ENCODE assay signal across 18 cellular contexts in genomic region chr13:35723061-35723461, GRCh38.
A peak's percentile ranks its signal among the peaks of the same experiment; 100 is the strongest.
DNase-seq lines count a peak whose midpoint lies in the region; ATAC-seq and TF ChIP-seq lines count a peak whose summit lies in the region.
"Had no signal": no experiment of that assay in that cellular context is flagged by ENCODE, and none has a peak within 500 bp of the region (broad histone marks: within the 10 kb centered on the region; RNA-seq: fewer than 3 reads in every experiment).

No MANE protein-coding gene starts in this region.

- H3K9me3 ChIP-seq in IMR-90 (ENCODE audit: control insufficient read depth, insufficient read depth, low read length) (no peaks in the 10 kb centered on the region), endodermal cell (ENCODE audit: control insufficient read depth, low read length) (no peaks in the 10 kb centered on the region), hepatocyte (ENCODE audit: low read depth) (no peaks in the 10 kb centered on the region), suprapubic skin (no peaks in the 10 kb centered on the region)
- H3K9me3 ChIP-seq: BLaER1, Peyer's patch had no signal

- H2BK5ac ChIP-seq in IMR-90 (ENCODE audit: low read depth, low read length, poor library complexity, severe bottlenecking) = no peak overlapping the region

- H3K9ac ChIP-seq in IMR-90 (ENCODE audit: low read depth, low read length) (no peak overlapping the region), endodermal cell (ENCODE audit: extremely low read depth, low read length, poor library complexity, severe bottlenecking) (no peak overlapping the region)
- H3K9ac ChIP-seq: BLaER1 had no signal

- no peak overlapping the region for H2BK15ac ChIP-seq in IMR-90 (ENCODE audit: low read depth, low read length)

- intact Hi-C loops in IMR-90 (cut with micrococcal nuclease) = loop anchor here (5.0 to 10.0 kb wide), 2 partner anchors 248 to 516 kb away; partner anchors contain the start of gene MAB21L1

- dilution Hi-C loops in IMR-90 (cut with HindIII; ENCODE audit: low sequenced_read_pairs, unreplicated experiment) = no loop called here

- TF ChIP-seq CTCF in IMR-90 (conservative IDR thresholded peaks at IDR 0.05; ENCODE audit: low read depth, low read length) = no peak
- TF ChIP-seq CTCF in endodermal cell (conservative IDR thresholded peaks at IDR 0.05) = no peak
- no peak for TF ChIP-seq CTCF in hepatocyte (IDR thresholded peaks at IDR 0.05; ENCODE audit: poor library complexity)
- TF ChIP-seq CTCF in suprapubic skin (IDR thresholded peaks at IDR 0.05) = no peak

- no peak overlapping the region for H2BK120ac ChIP-seq in IMR-90 (ENCODE audit: low read depth, low read length)

- no CpG with 5 or more reads among the region's 5 CpGs for WGBS in IMR-90 (ENCODE audit: extremely low coverage in 2 of 2, insufficient read length in 1 of 2), 2 experiments
- 89 to 91% methylated on average over 5 of the region's 5 CpGs for WGBS in endodermal cell (ENCODE audit: insufficient coverage in 1 of 2, insufficient read length in 1 of 2), 2 experiments
- WGBS in hepatocyte (ENCODE audit: low lambda C conversion rate, missing lambda C conversion rate) = 59% methylated on average over 5 of the region's 5 CpGs
- WGBS in suprapubic skin = 24% methylated on average over 5 of the region's 5 CpGs

- no peak overlapping the region for H2AK5ac ChIP-seq in IMR-90 (ENCODE audit: low read depth, low read length)

- peaks cover 4% of the 10 kb centered on the region for H3K4me1 Mint-ChIP-seq in endodermal cell

- H3K27ac Mint-ChIP-seq in endodermal cell = no peak overlapping the region
- H3K27ac Mint-ChIP-seq: activated CD8-positive, alpha-beta T cell treated with anti-CD3 and anti-CD28 coated beads for 36 hours; activated T-cell treated with anti-CD3 and anti-CD28 coated beads, Interleukin-2, amount 50 U/mL, for 72 hours; naive thymus-derived CD8-positive, alpha-beta T cell had no signal

- H3K27me3 ChIP-seq in IMR-90 (ENCODE audit: control insufficient read depth, insufficient read depth, low read length) (no peaks in the 10 kb centered on the region), endodermal cell (ENCODE audit: control insufficient read depth, insufficient read depth, low read length, poor library complexity, severe bottlenecking) (no peaks in the 10 kb centered on the region), hepatocyte (no peaks in the 10 kb centered on the region), suprapubic skin (no peaks in the 10 kb centered on the region)
- H3K27me3 ChIP-seq: BLaER1, Peyer's patch had no signal

- H3K18ac ChIP-seq in IMR-90 (ENCODE audit: low read depth, low read length) = no peak overlapping the region

- no peak overlapping the region for H3K4ac ChIP-seq in IMR-90 (ENCODE audit: low read depth, low read length)

- in situ Hi-C loops in IMR-90 (cut with MboI; ENCODE audit: low sequenced_read_pairs) = loop anchor here (10.0 kb wide), 1 partner anchor 232 kb away; no protein-coding TSS in a partner anchor

- no peaks in the 10 kb centered on the region for H3K79me1 ChIP-seq in IMR-90 (ENCODE audit: low read depth in 1 of 2, low read length in 2 of 2)

- H3K9me3 Mint-ChIP-seq in endodermal cell = no peaks in the 10 kb centered on the region
- H3K9me3 Mint-ChIP-seq: activated CD8-positive, alpha-beta T cell treated with anti-CD3 and anti-CD28 coated beads for 36 hours; activated T-cell treated with anti-CD3 and anti-CD28 coated beads, Interleukin-2, amount 50 U/mL, for 72 hours; naive thymus-derived CD8-positive, alpha-beta T cell had no signal

- peak overlapping the region; percentile 29; the same call in 1 of the 2 replicates for H3K4me2 ChIP-seq in IMR-90 (ENCODE audit: low read depth, low read length)
- peak overlapping the region; percentile 4 for H3K4me2 ChIP-seq in hepatocyte
- H3K4me2 ChIP-seq: BLaER1 had no signal

- no peak overlapping the region for H3K23ac ChIP-seq in IMR-90 (ENCODE audit: low read depth, low read length)

- no peaks in the 10 kb centered on the region for H3K36me3 Mint-ChIP-seq in endodermal cell (ENCODE audit: low read depth)
- H3K36me3 Mint-ChIP-seq: naive thymus-derived CD8-positive, alpha-beta T cell had no signal

- no peak overlapping the region for H4K91ac ChIP-seq in IMR-90 (ENCODE audit: insufficient read depth, low read depth, low read length)

- DNase-seq in IMR-90 (peak; percentile 33), endodermal cell (peak; percentile 5), hepatocyte (ENCODE audit: low spot score) (no peak), suprapubic skin (ENCODE audit: low spot score in 2 of 2) (no peak), DMS53 (lab: John Stamatoyannopoulos, UW) (no peak)
- DNase-seq: activated CD8-positive, alpha-beta T cell treated with anti-CD3 and anti-CD28 coated beads for 36 hours; activated T-cell treated with anti-CD3 and anti-CD28 coated beads, Interleukin-2, amount 50 U/mL, for 72 hours; DMS153; naive thymus-derived CD8-positive, alpha-beta T cell; NCI-H2029; NCI-H526 treated with DMSO at 0.1 percent for 48 hours; Peyer's patch; stimulated activated CD4-positive, alpha-beta T cell treated with anti-CD3 and anti-CD28 coated beads, Interleukin-1b, Interleukin-23, amount 100 ng/mL, for 48 hours had no signal

- H3K27me3 Mint-ChIP-seq in endodermal cell (ENCODE audit: insufficient read depth) = peaks cover 5% of the 10 kb centered on the region

- CTCF ChIA-PET in IMR-90 (lab: Yijun Ruan, JAX) = interaction anchor here (0.6 to 3.3 kb wide), 4 partner anchors 66 to 288 kb away, joined by 3 to 25 read pairs (median 8); no protein-coding TSS in a partner anchor

- H3K4me3 ChIP-seq in IMR-90 (ENCODE audit: insufficient read depth, low read depth, low read length) (no peak overlapping the region), endodermal cell (ENCODE audit: low read length) (no peak overlapping the region), hepatocyte (no peak overlapping the region), suprapubic skin (no peak overlapping the region)
- H3K4me3 ChIP-seq: BLaER1, Peyer's patch had no signal

- H3K9me1 ChIP-seq in IMR-90 (ENCODE audit: insufficient read depth, low read length) = no peaks in the 10 kb centered on the region; the same call in 1 of the 2 replicates

- H3K9me2 ChIP-seq in hepatocyte (replicated peaks; ENCODE audit: insufficient read depth) = no peaks in the 10 kb centered on the region

- no peak overlapping the region for H3K14ac ChIP-seq in IMR-90 (replicated peaks; ENCODE audit: low read depth, low read length)

- no peak overlapping the region; the same call in 1 of the 2 replicates for H4K5ac ChIP-seq in IMR-90 (ENCODE audit: low read depth, low read length)

- POLR2A ChIA-PET in IMR-90 (lab: Charles Lee; ENCODE audit: unreplicated experiment) = interaction anchor here (1.0 kb wide), 1 partner anchor 66 kb away, joined by 3 read pairs; no protein-coding TSS in a partner anchor

- H3K27ac ChIP-seq in IMR-90 (ENCODE audit: insufficient read depth, low read length) = peak overlapping the region; percentile 68; the same call in 1 of the 2 replicates
- no peak overlapping the region for H3K27ac ChIP-seq in endodermal cell (ENCODE audit: low read depth, low read length)
- peak overlapping the region; percentile 51 for H3K27ac ChIP-seq in hepatocyte
- H3K27ac ChIP-seq in suprapubic skin = peak overlapping the region; percentile 41
- H3K27ac ChIP-seq: BLaER1, epithelial cell of prostate had no signal

- H2AFZ ChIP-seq in IMR-90 (replicated peaks; ENCODE audit: low read length, poor library complexity) (no peak overlapping the region), hepatocyte (no peak overlapping the region)

- no peak overlapping the region for H3K56ac ChIP-seq in IMR-90 (ENCODE audit: extremely low read depth, insufficient read depth, low read length)

- no peak overlapping the region for H4K8ac ChIP-seq in IMR-90 (ENCODE audit: low read depth in 2 of 2, low read length in 2 of 2)

- BruUV-seq in IMR-90 (replicated peaks; lab: Mats Ljungman, UMichigan) = no TSS peak

- TF ChIP-seq EP300 in suprapubic skin (IDR thresholded peaks at IDR 0.05) = no peak

- peak; percentile 38 for ATAC-seq in IMR-90 (ENCODE audit: low read depth)
- ATAC-seq in HG02973 (IDR thresholded peaks at IDR 0.05; ENCODE audit: unreplicated experiment) = no peak
- no peak for ATAC-seq in GM19467 (IDR thresholded peaks at IDR 0.05; ENCODE audit: unreplicated experiment)
- no peak for ATAC-seq in GM19452 (IDR thresholded peaks at IDR 0.05; ENCODE audit: unreplicated experiment)
- ATAC-seq: activated CD8-positive, alpha-beta T cell treated with anti-CD3 and anti-CD28 coated beads for 36 hours; activated T-cell treated with anti-CD3 and anti-CD28 coated beads, Interleukin-2, amount 50 U/mL, for 72 hours; naive thymus-derived CD8-positive, alpha-beta T cell had no signal

- TF ChIP-seq RAD21 in IMR-90 (IDR thresholded peaks at IDR 0.05; ENCODE audit: low read length) = no peak

- no peak overlapping the region for H2AK9ac ChIP-seq in IMR-90 (replicated peaks; ENCODE audit: low read depth, low read length, poor library complexity)

- H2BK20ac ChIP-seq in IMR-90 (ENCODE audit: low read depth, low read length) = no peak overlapping the region

- H4K20me1 ChIP-seq in IMR-90 (ENCODE audit: insufficient read depth, low read length) (no peaks in the 10 kb centered on the region), hepatocyte (ENCODE audit: insufficient read depth, poor library complexity, severe bottlenecking) (no peaks in the 10 kb centered on the region)
- H4K20me1 ChIP-seq: BLaER1 had no signal

- H3K36me3 ChIP-seq in IMR-90 (ENCODE audit: control insufficient read depth, insufficient read depth, low read length) = no peaks in the 10 kb centered on the region
- H3K36me3 ChIP-seq in endodermal cell (ENCODE audit: control insufficient read depth, insufficient read depth, low read length) = no peaks in the 10 kb centered on the region
- H3K36me3 ChIP-seq in hepatocyte (replicated peaks; ENCODE audit: insufficient read depth, low read depth) = no peaks in the 10 kb centered on the region
- no peaks in the 10 kb centered on the region for H3K36me3 ChIP-seq in suprapubic skin
- H3K36me3 ChIP-seq: BLaER1, Peyer's patch had no signal

- no peak overlapping the region for H3K4me3 Mint-ChIP-seq in endodermal cell
- H3K4me3 Mint-ChIP-seq: activated CD8-positive, alpha-beta T cell treated with anti-CD3 and anti-CD28 coated beads for 36 hours; activated T-cell treated with anti-CD3 and anti-CD28 coated beads, Interleukin-2, amount 50 U/mL, for 72 hours; naive thymus-derived CD8-positive, alpha-beta T cell had no signal

- peaks cover 8% of the 10 kb centered on the region for H3K4me1 ChIP-seq in IMR-90 (ENCODE audit: control insufficient read depth, insufficient read depth, low read length)
- no peaks in the 10 kb centered on the region for H3K4me1 ChIP-seq in endodermal cell (ENCODE audit: control insufficient read depth, insufficient read depth, low read length)
- H3K4me1 ChIP-seq in hepatocyte (ENCODE audit: insufficient read depth) = peaks cover 8% of the 10 kb centered on the region
- H3K4me1 ChIP-seq in suprapubic skin = peaks cover 12% of the 10 kb centered on the region

- TF ChIP-seq POLR2A in IMR-90 (IDR thresholded peaks at IDR 0.05; ENCODE audit: low read depth, low read length) = no peak
- TF ChIP-seq POLR2A in suprapubic skin (IDR thresholded peaks at IDR 0.05) = no peak

- H3K79me2 ChIP-seq in hepatocyte = no peaks in the 10 kb centered on the region

TF ChIP-seq in IMR-90, 13 proteins besides CTCF, POLR2A, EP300 and RAD21 (continues in another document):
- TF ChIP-seq RFX5 (IDR thresholded peaks at IDR 0.05; ENCODE audit: low read depth, low read length) = no peak
- no peak for TF ChIP-seq RCOR1 (IDR thresholded peaks at IDR 0.05; ENCODE audit: insufficient replicate concordance, low read length)

Comparison
In these comparisons a context has a peak if more than half of its experiments do, and no peak if none do; other contexts are left out.
1. DNase-seq: peak in IMR-90 (single experiment) and endodermal cell (single experiment); none in hepatocyte (single experiment), suprapubic skin (0 of 2) and DMS53 (single experiment).